In genomic region chr17:49677134-49677932, GRCh38 we compare ENCODE assay signal across 8 cellular contexts. TPM values are rescaled to one million over a fixed set of nuclear protein-coding genes. Genes with fewer than 3 reads are reported as not detected.
DNase-seq lines count a peak whose midpoint lies in the region; ATAC-seq, FAIRE-seq and TF ChIP-seq lines count a peak whose summit lies in the region.

No MANE protein-coding gene starts in this region.

- H3K4me2 ChIP-seq in trophoblast cell (ENCODE audit: low read length) = peak overlapping the region; percentile 65

- H3K36me3 ChIP-seq in adipocyte (ENCODE audit: control insufficient read depth, insufficient read depth, low read length, severe bottlenecking) = peaks cover 5% of the 10 kb centered on the region
- peaks cover 0 to 27% (median 7%) of the 10 kb centered on the region in 9 donors for H3K36me3 ChIP-seq in heart left ventricle
- no peaks in the 10 kb centered on the region for H3K36me3 ChIP-seq in trophoblast cell (ENCODE audit: control insufficient read depth in 1 of 2, insufficient read depth in 2 of 2, low read length in 2 of 2)
- H3K36me3 ChIP-seq in tibial nerve = peaks cover 0 to 14% (median 0%) of the 10 kb centered on the region in 3 donors

- peak; percentile 47 for DNase-seq in NCI-H1417 treated with DMSO at 0.1 percent for 48 hours (lab: John Stamatoyannopoulos, UW)
- peak; percentile 85 to 87 for DNase-seq in SW 1271 (lab: John Stamatoyannopoulos, UW)
- peak; percentile 98 for DNase-seq in adipocyte (ENCODE audit: low read depth)
- DNase-seq in heart left ventricle = peak; percentile 97 to 99 (median 98)
- DNase-seq in trophoblast cell = peak; percentile 98 to 99
- peak; percentile 93 for DNase-seq in tibial nerve (ENCODE audit: low spot score in 2 of 2)

- TF ChIP-seq CTCF in heart left ventricle (IDR thresholded peaks at IDR 0.05) = peak in 3 of 12 donors; percentile 23 to 30 (median 26)
- TF ChIP-seq CTCF in tibial nerve (IDR thresholded peaks at IDR 0.05) = no peak

- no peak overlapping the region for H3K23ac ChIP-seq in trophoblast cell (ENCODE audit: low read length)

- H3K4me3 ChIP-seq in adipocyte (ENCODE audit: low read length) (peak overlapping the region; percentile 87), heart left ventricle (peak overlapping the region; percentile 33 to 89 (median 76)), trophoblast cell (ENCODE audit: low read depth, low read length) (peak overlapping the region; percentile 85), tibial nerve (peak overlapping the region; percentile 69 to 89 (median 86))

- TF ChIP-seq POLR2A in heart left ventricle (IDR thresholded peaks at IDR 0.05) (no peak), tibial nerve (IDR thresholded peaks at IDR 0.05) (no peak)

- peaks cover 6% of the 10 kb centered on the region for H3K79me1 ChIP-seq in trophoblast cell (ENCODE audit: low read length)

- intact Hi-C loops in heart left ventricle (cut with DNase I) = loop anchor here in 9 of 10 donors (2.0 to 10.0 kb wide), 6 partner anchors 35 to 63 kb away; no protein-coding TSS in a partner anchor

- H3K9ac ChIP-seq in adipocyte (ENCODE audit: low read length) (peak overlapping the region; percentile 87), trophoblast cell (ENCODE audit: low read length) (peak overlapping the region; percentile 85)

- H3K18ac ChIP-seq in trophoblast cell (ENCODE audit: low read length) = no peak overlapping the region

- H3K14ac ChIP-seq in trophoblast cell (ENCODE audit: low read length) = peak overlapping the region; percentile 67

- peaks cover 20% of the 10 kb centered on the region for H3K4me1 ChIP-seq in adipocyte (ENCODE audit: control insufficient read depth, insufficient read depth, low read length)
- peaks cover 0 to 66% (median 39%) of the 10 kb centered on the region in 12 donors for H3K4me1 ChIP-seq in heart left ventricle
- H3K4me1 ChIP-seq in trophoblast cell (ENCODE audit: control insufficient read depth in 1 of 2, insufficient read depth in 2 of 2, low read length in 2 of 2) = no peaks in the 10 kb centered on the region
- H3K4me1 ChIP-seq in tibial nerve = peaks cover 0 to 52% (median 31%) of the 10 kb centered on the region in 4 donors

- peak overlapping the region; percentile 80 for H4K8ac ChIP-seq in trophoblast cell (ENCODE audit: low read depth, low read length)

- H3K27ac ChIP-seq in heart left ventricle = peak overlapping the region; percentile 90 to 99 (median 97)
- peak overlapping the region; percentile 80 for H3K27ac ChIP-seq in trophoblast cell (ENCODE audit: low read depth, low read length)
- H3K27ac ChIP-seq in tibial nerve = peak overlapping the region; percentile 96 to 99 (median 99)

- H2AFZ ChIP-seq in trophoblast cell (ENCODE audit: insufficient read depth, low read length, poor library complexity) = peak overlapping the region; percentile 78

- H2BK120ac ChIP-seq in trophoblast cell (ENCODE audit: insufficient read depth, low read length, poor library complexity) = no peak overlapping the region

- peak; percentile 44 for FAIRE-seq in G401.6 (lab: Jason Lieb, UNC)

- no peaks in the 10 kb centered on the region for H3K79me2 ChIP-seq in trophoblast cell (ENCODE audit: control insufficient read depth, insufficient read depth, low read length, poor library complexity)

- peak overlapping the region; percentile 87 for H4K91ac ChIP-seq in trophoblast cell (ENCODE audit: low read depth, low read length)

- H2AK5ac ChIP-seq in trophoblast cell (ENCODE audit: low read length) = no peak overlapping the region

- peak; percentile 52 for ATAC-seq in HG02571 (IDR thresholded peaks at IDR 0.05; ENCODE audit: unreplicated experiment)
- ATAC-seq in heart left ventricle = peak; percentile 80 to 89 (median 80)

- peak overlapping the region; percentile 49 for H4K12ac ChIP-seq in trophoblast cell (ENCODE audit: low read depth, low read length)

- TF ChIP-seq EP300 in tibial nerve (IDR thresholded peaks at IDR 0.05) = no peak

- H3K9me3 ChIP-seq in adipocyte (ENCODE audit: control insufficient read depth, low read length) (no peaks in the 10 kb centered on the region), heart left ventricle (no peaks in the 10 kb centered on the region), trophoblast cell (ENCODE audit: insufficient read depth, low read depth, low read length) (no peaks in the 10 kb centered on the region), tibial nerve (no peaks in the 10 kb centered on the region)

- WGBS in heart left ventricle, 4 donors = 0 to 1% (median 1%) methylated on average over 28 to 34 of the region's 34 CpGs
- WGBS in trophoblast cell (ENCODE audit: extremely low coverage, insufficient coverage, insufficient read length) = no CpG with 5 or more reads among the region's 34 CpGs
- 0 to 1% methylated on average over 8 to 34 of the region's 34 CpGs for WGBS in tibial nerve, 2 donors

- H3K27me3 ChIP-seq in adipocyte (replicated peaks; ENCODE audit: control insufficient read depth, insufficient read depth, low read length) = no peaks in the 10 kb centered on the region
- no peaks in the 10 kb centered on the region for H3K27me3 ChIP-seq in heart left ventricle
- H3K27me3 ChIP-seq in trophoblast cell (ENCODE audit: insufficient read depth, low read length) = no peaks in the 10 kb centered on the region
- no peaks in the 10 kb centered on the region for H3K27me3 ChIP-seq in tibial nerve

- H2BK12ac ChIP-seq in trophoblast cell (ENCODE audit: low read length) = no peak overlapping the region

- peak overlapping the region; percentile 73 for H2BK5ac ChIP-seq in trophoblast cell (ENCODE audit: low read depth, low read length, poor library complexity)

- H3K4ac ChIP-seq in trophoblast cell (ENCODE audit: low read depth, low read length) = peak overlapping the region; percentile 44

RNA-seq across cellular contexts. Expression of gene SPOP, which starts 0.6 kb away (rescaled TPM):
- 10 to 100 TPM; 46.7 to 96.1 (median 60.4) TPM for total RNA-seq in heart left ventricle
- polyA plus RNA-seq in heart left ventricle = 10 to 100 TPM; 28.5 to 72.0 TPM
- 18.9 and 19.2 TPM in 2 replicates for polyA plus RNA-seq in trophoblast cell (2013)
- total RNA-seq in tibial nerve = 10 to 100 TPM; 58.1 to 72.6 (median 66.6) TPM

RNA-seq across cellular contexts. Expression of gene SLC35B1, which starts 30.4 kb away (rescaled TPM):
- total RNA-seq in heart left ventricle = 10 to 100 TPM; 61.0 to 93.4 (median 66.2) TPM
- polyA plus RNA-seq in heart left ventricle = 100 to 1,000 TPM in 1 of 2 donors, 10 to 100 TPM in 1; 50.3 to 137 TPM
- 94.1 and 98.1 TPM in 2 replicates for polyA plus RNA-seq in trophoblast cell (2013)
- 10 to 100 TPM; 29.6 to 46.5 (median 42.8) TPM for total RNA-seq in tibial nerve

Comparison
In these comparisons a context has a peak if more than half of its experiments do, and no peak if none do; other contexts are left out.
1. Peak in every context shown above with its lines: DNase-seq, ATAC-seq, H3K4me3 ChIP-seq and H3K27ac ChIP-seq.
2. DNase-seq: peak in every context shown above with its lines; median percentile 98 in trophoblast cell; 98 in adipocyte; 98 in heart left ventricle; 93 in tibial nerve; 86 in SW 1271; 47 in NCI-H1417 treated with DMSO at 0.1 percent for 48 hours.